ENCODE assay signal across 8 cellular contexts in genomic region chr11:46554205-46555162, GRCh38. TPM values are rescaled to one million over a fixed set of nuclear protein-coding genes. Genes with fewer than 3 reads are reported as not detected.
DNase-seq lines count a peak whose midpoint lies in the region; ATAC-seq and TF ChIP-seq lines count a peak whose summit lies in the region.

No MANE protein-coding gene starts in this region.

- H3K27me3 ChIP-seq in AG04450 (ENCODE audit: control insufficient read depth, insufficient read depth, low read length) = no peaks in the 10 kb centered on the region
- no peaks in the 10 kb centered on the region for H3K27me3 ChIP-seq in suprapubic skin

- H3K27ac ChIP-seq in AG04450 (ENCODE audit: low read depth, low read length) (peak overlapping the region; percentile 72), suprapubic skin (peak overlapping the region; percentile 80)

- whole genome bisulfite sequencing in suprapubic skin = 57% methylated on average over 5 of the region's 5 CpGs

- TF ChIP-seq CTCF in AG04450 (IDR thresholded peaks at IDR 0.05; ENCODE audit: low read depth, low read length) = no peak
- no peak for TF ChIP-seq CTCF in suprapubic skin (IDR thresholded peaks at IDR 0.05)

- peak; percentile 30 for DNase-seq in AG04450 (ENCODE audit: low read depth, low spot score)
- DNase-seq in HS-27A (ENCODE audit: low read depth) = peak; percentile 46
- DNase-seq in amniotic stem cell (lab: John Stamatoyannopoulos, UW) = peak; percentile 45
- peak; percentile 30 for DNase-seq in iPS-NIHi7 (ENCODE audit: extremely low spot score)
- no peak for DNase-seq in suprapubic skin (ENCODE audit: low spot score in 2 of 2)
- no peak for DNase-seq in NCI-H345 (lab: John Stamatoyannopoulos, UW)

- no peak for TF ChIP-seq POLR2A in suprapubic skin (IDR thresholded peaks at IDR 0.05)

- no peaks in the 10 kb centered on the region for H3K9me3 ChIP-seq in AG04450 (ENCODE audit: control insufficient read depth, insufficient read depth, low read length)
- no peaks in the 10 kb centered on the region for H3K9me3 ChIP-seq in suprapubic skin

- CTCF ChIA-PET in AG04450 (lab: Charles Lee) = interaction anchor here (1.1 to 2.7 kb wide), 5 partner anchors 17 to 162 kb away, joined by 3 to 11 read pairs (median 6); partner anchors contain the start of genes ATG13 and HARBI1

- no peak for TF ChIP-seq EP300 in suprapubic skin (IDR thresholded peaks at IDR 0.05)

- POLR2A ChIA-PET in AG04450 (lab: Yijun Ruan, JAX) = no interaction called here

- H3K4me3 ChIP-seq in AG04450 (ENCODE audit: low read depth, low read length) (no peak overlapping the region), suprapubic skin (no peak overlapping the region)

- H3K4me1 ChIP-seq in suprapubic skin = peaks cover 33% of the 10 kb centered on the region

- no peaks in the 10 kb centered on the region for H3K36me3 ChIP-seq in suprapubic skin

- no peak for ATAC-seq in GM18909 (IDR thresholded peaks at IDR 0.05; ENCODE audit: poor library complexity, unreplicated experiment)
- no peak for ATAC-seq in GM19351 (IDR thresholded peaks at IDR 0.05; ENCODE audit: unreplicated experiment)

RNA-seq across cellular contexts. Expression of gene AMBRA1, which starts 39.3 kb away (rescaled TPM):
- 12.2 and 12.8 TPM in 2 replicates for polyA plus RNA-seq in AG04450 (2011; rRNA removed)
- 27.1 and 43.6 TPM in 2 replicates for polyA minus RNA-seq in AG04450 (2011; rRNA and poly(A)+ RNA removed)
- 10 to 100 TPM; 38.6 to 63.2 (median 45.6) TPM for total RNA-seq in suprapubic skin

Comparison
In these comparisons a context has a peak if more than half of its experiments do, and no peak if none do; other contexts are left out.
1. DNase-seq: peak in AG04450 (single experiment), HS-27A (single experiment), amniotic stem cell (single experiment) and iPS-NIHi7 (single experiment); none in suprapubic skin (0 of 2) and NCI-H345 (single experiment).